1 cellular context compared by ENCODE assay signal in the genomic region with DNA sequence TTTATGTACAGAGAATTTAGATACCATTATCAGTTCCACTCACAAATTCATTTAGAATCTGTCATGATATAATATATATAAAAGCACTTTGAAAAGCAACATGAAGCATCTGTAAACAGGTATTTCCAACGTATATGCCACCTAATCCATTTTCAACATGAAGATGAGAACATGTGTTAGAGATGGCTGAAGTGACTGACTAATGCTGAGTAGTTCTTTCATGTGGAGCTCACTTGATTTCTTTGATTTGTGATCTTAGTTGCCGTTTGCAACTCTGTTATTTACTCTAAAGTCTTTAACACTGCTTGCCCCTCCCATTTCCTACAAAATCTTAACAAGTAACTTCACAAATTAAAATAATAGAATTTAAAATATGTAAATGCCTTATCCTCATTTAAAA.
TF ChIP-seq lines count a peak whose summit lies in the region.

No MANE protein-coding gene starts in this region.

TF ChIP-seq in IMR-90, 13 proteins besides CTCF, POLR2A, EP300 and RAD21:
- no peak for TF ChIP-seq SMC3 (IDR thresholded peaks at IDR 0.05; ENCODE audit: low read depth, low read length)
- TF ChIP-seq CEBPB (IDR thresholded peaks at IDR 0.05; ENCODE audit: low read depth, low read length): no peak
- TF ChIP-seq, protein P1, sequence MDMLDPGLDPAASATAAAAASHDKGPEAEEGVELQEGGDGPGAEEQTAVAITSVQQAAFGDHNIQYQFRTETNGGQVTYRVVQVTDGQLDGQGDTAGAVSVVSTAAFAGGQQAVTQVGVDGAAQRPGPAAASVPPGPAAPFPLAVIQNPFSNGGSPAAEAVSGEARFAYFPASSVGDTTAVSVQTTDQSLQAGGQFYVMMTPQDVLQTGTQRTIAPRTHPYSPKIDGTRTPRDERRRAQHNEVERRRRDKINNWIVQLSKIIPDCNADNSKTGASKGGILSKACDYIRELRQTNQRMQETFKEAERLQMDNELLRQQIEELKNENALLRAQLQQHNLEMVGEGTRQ (IDR thresholded peaks at IDR 0.05; ENCODE audit: low read depth, low read length): no peak
- TF ChIP-seq, protein P2, sequence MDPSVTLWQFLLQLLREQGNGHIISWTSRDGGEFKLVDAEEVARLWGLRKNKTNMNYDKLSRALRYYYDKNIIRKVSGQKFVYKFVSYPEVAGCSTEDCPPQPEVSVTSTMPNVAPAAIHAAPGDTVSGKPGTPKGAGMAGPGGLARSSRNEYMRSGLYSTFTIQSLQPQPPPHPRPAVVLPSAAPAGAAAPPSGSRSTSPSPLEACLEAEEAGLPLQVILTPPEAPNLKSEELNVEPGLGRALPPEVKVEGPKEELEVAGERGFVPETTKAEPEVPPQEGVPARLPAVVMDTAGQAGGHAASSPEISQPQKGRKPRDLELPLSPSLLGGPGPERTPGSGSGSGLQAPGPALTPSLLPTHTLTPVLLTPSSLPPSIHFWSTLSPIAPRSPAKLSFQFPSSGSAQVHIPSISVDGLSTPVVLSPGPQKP (IDR thresholded peaks at IDR 0.05; ENCODE audit: borderline replicate concordance, low read depth, low read length): no peak
